Comparison of ENCODE assay signal across 20 cellular contexts in the genomic region with DNA sequence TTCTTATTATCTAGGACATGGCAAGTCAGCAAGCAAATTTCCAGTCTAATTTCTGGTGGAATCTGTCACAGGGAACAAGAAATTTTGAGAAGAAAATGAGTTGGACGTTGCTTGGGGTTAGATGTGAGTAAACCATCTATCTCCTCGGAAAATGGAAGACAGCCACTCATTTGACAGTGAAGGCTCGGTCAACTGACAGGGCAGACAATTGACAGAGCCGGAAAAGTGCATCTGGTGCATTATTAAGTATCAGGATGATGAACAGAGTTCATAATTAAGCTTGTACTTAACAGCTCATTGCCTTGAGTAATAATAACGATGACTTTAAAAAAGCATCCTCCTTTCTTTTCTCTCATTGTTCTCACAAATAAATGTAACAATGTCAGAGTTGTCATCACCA.
"Had no signal": no experiment of that assay in that cellular context is flagged by ENCODE, and none has a peak within 500 bp of the region (broad histone marks: within the 10 kb centered on the region; RNA-seq: fewer than 3 reads in every experiment).

No MANE protein-coding gene starts in this region.

- FAIRE-seq: frontal cortex, TTC549 had no signal

- H3K4me1 ChIP-seq: adrenal gland, ascending aorta, vagina had no signal

- H3K27me3 ChIP-seq: adrenal gland, ascending aorta, brain microvascular endothelial cell, vagina had no signal

- H3K4me3 ChIP-seq: adrenal gland, ascending aorta, thoracic aorta, vagina had no signal

- H3K9me3 ChIP-seq: adrenal gland, ascending aorta, thoracic aorta, vagina had no signal

- H3K27ac ChIP-seq: adrenal gland, ascending aorta, brain microvascular endothelial cell, thoracic aorta, vagina had no signal

- DNase-seq: activated CD4-positive, alpha-beta T cell treated with anti-CD3 and anti-CD28 coated beads for 1 hour; activated CD4-positive, alpha-beta T cell treated with anti-CD3 and anti-CD28 coated beads, Interleukin-2, amount 50 U/mL, for 1 hour; activated CD8-positive, alpha-beta T cell treated with anti-CD3 and anti-CD28 coated beads, Interleukin-2, amount 10 ng/mL, durations not matched to agents 7 days and 5 days; activated T-cell treated with anti-CD3 and anti-CD28 coated beads, Interleukin-2, amount 50 U/mL, for 24 hours; adrenal gland; brain microvascular endothelial cell; caudate nucleus; effector CD4-positive, alpha-beta T cell; head of caudate nucleus; hypothalamus; left ventricle myocardium superior; mammary epithelial cell; natural killer cell; stimulated activated CD4-positive, alpha-beta T cell treated with anti-CD3 and anti-CD28 coated beads, Interleukin-4, amount 100 ng/mL, for 24 hours; stimulated activated naive CD4-positive, alpha-beta T cell treated with Interleukin-2 at 50 U/mL for 16 hours had no signal

- H3K36me3 ChIP-seq: adrenal gland, ascending aorta, brain microvascular endothelial cell, thoracic aorta, vagina had no signal
